In genomic region chr6:104859225-104860146, GRCh38 we compare ENCODE assay signal across 1 cellular context.
TF ChIP-seq lines count a peak whose summit lies in the region.

TSS of gene HACE1 (minus strand) at chr6:104859919. CDS start at chr6:104859642, 277 bp downstream.

TF ChIP-seq in HepG2, 621 proteins besides CTCF, POLR2A, EP300 and RAD21 (continued from another document and continues in another):
- TF ChIP-seq ATF2 (CRISPR knock-in tag; IDR thresholded peaks at IDR 0.05) = peak; percentile 68
- no peak for TF ChIP-seq MAFF (IDR thresholded peaks at IDR 0.05; ENCODE audit: low read depth, low read length)
- TF ChIP-seq ZFP41 (CRISPR knock-in tag; IDR thresholded peaks at IDR 0.05; ENCODE audit: borderline replicate concordance) = no peak
- no peak for TF ChIP-seq JUNB (CRISPR knock-in tag; IDR thresholded peaks at IDR 0.05; ENCODE audit: borderline replicate concordance)
- no peak for TF ChIP-seq THYN1 (CRISPR knock-in tag; IDR thresholded peaks at IDR 0.05; ENCODE audit: borderline replicate concordance, low read depth)
- no peak for TF ChIP-seq JARID2 (CRISPR knock-in tag; IDR thresholded peaks at IDR 0.05; ENCODE audit: insufficient replicate concordance)
- TF ChIP-seq RBM39 (IDR thresholded peaks at IDR 0.05; ENCODE audit: low read depth, low read length, poor library complexity, severe bottlenecking) = no peak
- TF ChIP-seq NBN (conservative IDR thresholded peaks at IDR 0.05) = no peak
- TF ChIP-seq RBAK (CRISPR knock-in tag; IDR thresholded peaks at IDR 0.05) = no peak
- no peak for TF ChIP-seq FOXP1 (IDR thresholded peaks at IDR 0.05)
- TF ChIP-seq FOXP1 (CRISPR knock-in tag; IDR thresholded peaks at IDR 0.05) = no peak
- peak; percentile 68; the same call in 1 of the 2 replicates for TF ChIP-seq ZBTB38 (CRISPR knock-in tag; IDR thresholded peaks at IDR 0.05)
- TF ChIP-seq ZNF83 (CRISPR knock-in tag; IDR thresholded peaks at IDR 0.05; ENCODE audit: borderline replicate concordance) = peak; percentile 85; the same call in 1 of the 2 replicates
- TF ChIP-seq NCOA2 (CRISPR knock-in tag; IDR thresholded peaks at IDR 0.05) = peak; percentile 42; the same call in 1 of the 2 replicates
- TF ChIP-seq ZBTB14 (CRISPR knock-in tag; IDR thresholded peaks at IDR 0.05) = peak; percentile 71
- TF ChIP-seq, protein P1, sequence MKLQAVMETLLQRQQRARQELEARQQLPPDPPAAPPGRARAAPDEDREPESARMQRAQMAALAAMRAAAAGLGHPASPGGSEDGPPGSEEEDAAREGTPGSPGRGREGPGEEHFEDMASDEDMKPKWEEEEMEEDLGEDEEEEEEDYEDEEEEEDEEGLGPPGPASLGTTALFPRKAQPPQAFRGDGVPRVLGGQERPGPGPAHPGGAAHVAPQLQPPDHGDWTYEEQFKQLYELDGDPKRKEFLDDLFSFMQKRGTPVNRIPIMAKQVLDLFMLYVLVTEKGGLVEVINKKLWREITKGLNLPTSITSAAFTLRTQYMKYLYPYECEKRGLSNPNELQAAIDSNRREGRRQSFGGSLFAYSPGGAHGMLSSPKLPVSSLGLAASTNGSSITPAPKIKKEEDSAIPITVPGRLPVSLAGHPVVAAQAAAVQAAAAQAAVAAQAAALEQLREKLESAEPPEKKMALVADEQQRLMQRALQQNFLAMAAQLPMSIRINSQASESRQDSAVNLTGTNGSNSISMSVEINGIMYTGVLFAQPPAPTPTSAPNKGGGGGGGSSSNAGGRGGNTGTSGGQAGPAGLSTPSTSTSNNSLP (IDR thresholded peaks at IDR 0.05; ENCODE audit: low read depth, low read length) = no peak; the same call in 1 of the 2 replicates
- peak; percentile 91 for TF ChIP-seq ZNF574 (CRISPR knock-in tag; IDR thresholded peaks at IDR 0.05)
- TF ChIP-seq PTBP1 (IDR thresholded peaks at IDR 0.05; ENCODE audit: low read depth, low read length, poor library complexity, severe bottlenecking) = no peak
- no peak for TF ChIP-seq ATF7 (IDR thresholded peaks at IDR 0.05)
- no peak; the same call in 1 of the 2 replicates for TF ChIP-seq ATF7 (CRISPR knock-in tag; IDR thresholded peaks at IDR 0.05)
- no peak for TF ChIP-seq ZNF33B (CRISPR knock-in tag; IDR thresholded peaks at IDR 0.05)
- TF ChIP-seq ATRX (CRISPR knock-in tag; IDR thresholded peaks at IDR 0.05; ENCODE audit: borderline replicate concordance) = no peak
- TF ChIP-seq ARHGAP35 (CRISPR knock-in tag; IDR thresholded peaks at IDR 0.05; ENCODE audit: borderline replicate concordance) = peak; percentile 84
- peak; percentile 88 for TF ChIP-seq KMT2B (CRISPR knock-in tag; IDR thresholded peaks at IDR 0.05)
- TF ChIP-seq CHD2 (IDR thresholded peaks at IDR 0.05; ENCODE audit: low read depth, low read length) = peak; percentile 55; the same call in 1 of the 2 replicates
- no peak for TF ChIP-seq MTF1 (CRISPR knock-in tag; IDR thresholded peaks at IDR 0.05)
- no peak for TF ChIP-seq PLRG1 (conservative IDR thresholded peaks at IDR 0.05)
- no peak for TF ChIP-seq NFE2L1 (CRISPR knock-in tag; IDR thresholded peaks at IDR 0.05; ENCODE audit: borderline replicate concordance)
- no peak for TF ChIP-seq TCF7L2 (IDR thresholded peaks at IDR 0.05; ENCODE audit: low read depth, low read length)
- peak; percentile 97 for TF ChIP-seq ZSCAN25 (CRISPR knock-in tag; IDR thresholded peaks at IDR 0.05)
- TF ChIP-seq, protein P2, sequence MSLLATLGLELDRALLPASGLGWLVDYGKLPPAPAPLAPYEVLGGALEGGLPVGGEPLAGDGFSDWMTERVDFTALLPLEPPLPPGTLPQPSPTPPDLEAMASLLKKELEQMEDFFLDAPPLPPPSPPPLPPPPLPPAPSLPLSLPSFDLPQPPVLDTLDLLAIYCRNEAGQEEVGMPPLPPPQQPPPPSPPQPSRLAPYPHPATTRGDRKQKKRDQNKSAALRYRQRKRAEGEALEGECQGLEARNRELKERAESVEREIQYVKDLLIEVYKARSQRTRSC (CRISPR knock-in tag; IDR thresholded peaks at IDR 0.05; ENCODE audit: low read depth) = 0 out of 2 replicates have a peak, but pooled peaks have one; percentile 43
- TF ChIP-seq JUND (CRISPR knock-in tag; IDR thresholded peaks at IDR 0.05) = no peak
- TF ChIP-seq ZSCAN9 (CRISPR knock-in tag; IDR thresholded peaks at IDR 0.05; ENCODE audit: borderline replicate concordance) = peak; percentile 27; the same call in 1 of the 2 replicates
- TF ChIP-seq ZNF766 (CRISPR knock-in tag; IDR thresholded peaks at IDR 0.05; ENCODE audit: borderline replicate concordance) = peak; percentile 62; the same call in 1 of the 2 replicates
- TF ChIP-seq EHMT2 (IDR thresholded peaks at IDR 0.05; ENCODE audit: borderline replicate concordance, low read depth, low read length) = no peak
- TF ChIP-seq RFX3 (CRISPR knock-in tag; IDR thresholded peaks at IDR 0.05) = no peak
- TF ChIP-seq TBX3 (IDR thresholded peaks at IDR 0.05; ENCODE audit: borderline replicate concordance) = no peak
- TF ChIP-seq, protein P3, sequence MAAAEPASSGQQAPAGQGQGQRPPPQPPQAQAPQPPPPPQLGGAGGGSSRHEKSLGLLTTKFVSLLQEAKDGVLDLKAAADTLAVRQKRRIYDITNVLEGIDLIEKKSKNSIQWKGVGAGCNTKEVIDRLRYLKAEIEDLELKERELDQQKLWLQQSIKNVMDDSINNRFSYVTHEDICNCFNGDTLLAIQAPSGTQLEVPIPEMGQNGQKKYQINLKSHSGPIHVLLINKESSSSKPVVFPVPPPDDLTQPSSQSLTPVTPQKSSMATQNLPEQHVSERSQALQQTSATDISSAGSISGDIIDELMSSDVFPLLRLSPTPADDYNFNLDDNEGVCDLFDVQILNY (CRISPR knock-in tag; conservative IDR thresholded peaks at IDR 0.05) = no peak; the same call in none of the 2 replicates
- no peak for TF ChIP-seq ZNF780A (CRISPR knock-in tag; IDR thresholded peaks at IDR 0.05)
- peak; percentile 99 for TF ChIP-seq THAP11 (CRISPR knock-in tag; IDR thresholded peaks at IDR 0.05)
- TF ChIP-seq ELF3 (CRISPR knock-in tag; IDR thresholded peaks at IDR 0.05) = peak; percentile 46; the same call in 1 of the 2 replicates
- peak; percentile 84 for TF ChIP-seq TAF1 (CRISPR knock-in tag; IDR thresholded peaks at IDR 0.05)
- peak; percentile 62 for TF ChIP-seq SUZ12 (IDR thresholded peaks at IDR 0.05; ENCODE audit: low read depth, low read length)
- TF ChIP-seq FOXA1 (IDR thresholded peaks at IDR 0.05) = no peak
- no peak for TF ChIP-seq FOXA1 (CRISPR knock-in tag; IDR thresholded peaks at IDR 0.05)
- TF ChIP-seq, protein P4, sequence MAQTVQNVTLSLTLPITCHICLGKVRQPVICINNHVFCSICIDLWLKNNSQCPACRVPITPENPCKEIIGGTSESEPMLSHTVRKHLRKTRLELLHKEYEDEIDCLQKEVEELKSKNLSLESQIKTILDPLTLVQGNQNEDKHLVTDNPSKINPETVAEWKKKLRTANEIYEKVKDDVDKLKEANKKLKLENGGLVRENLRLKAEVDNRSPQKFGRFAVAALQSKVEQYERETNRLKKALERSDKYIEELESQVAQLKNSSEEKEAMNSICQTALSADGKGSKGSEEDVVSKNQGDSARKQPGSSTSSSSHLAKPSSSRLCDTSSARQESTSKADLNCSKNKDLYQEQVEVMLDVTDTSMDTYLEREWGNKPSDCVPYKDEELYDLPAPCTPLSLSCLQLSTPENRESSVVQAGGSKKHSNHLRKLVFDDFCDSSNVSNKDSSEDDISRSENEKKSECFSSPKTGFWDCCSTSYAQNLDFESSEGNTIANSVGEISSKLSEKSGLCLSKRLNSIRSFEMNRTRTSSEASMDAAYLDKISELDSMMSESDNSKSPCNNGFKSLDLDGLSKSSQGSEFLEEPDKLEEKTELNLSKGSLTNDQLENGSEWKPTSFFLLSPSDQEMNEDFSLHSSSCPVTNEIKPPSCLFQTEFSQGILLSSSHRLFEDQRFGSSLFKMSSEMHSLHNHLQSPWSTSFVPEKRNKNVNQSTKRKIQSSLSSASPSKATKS (CRISPR knock-in tag; IDR thresholded peaks at IDR 0.05) = no peak
- no peak for TF ChIP-seq NFATC3 (CRISPR knock-in tag; IDR thresholded peaks at IDR 0.05)
- TF ChIP-seq, protein P5, sequence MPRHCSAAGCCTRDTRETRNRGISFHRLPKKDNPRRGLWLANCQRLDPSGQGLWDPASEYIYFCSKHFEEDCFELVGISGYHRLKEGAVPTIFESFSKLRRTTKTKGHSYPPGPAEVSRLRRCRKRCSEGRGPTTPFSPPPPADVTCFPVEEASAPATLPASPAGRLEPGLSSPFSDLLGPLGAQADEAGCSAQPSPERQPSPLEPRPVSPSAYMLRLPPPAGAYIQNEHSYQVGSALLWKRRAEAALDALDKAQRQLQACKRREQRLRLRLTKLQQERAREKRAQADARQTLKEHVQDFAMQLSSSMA (CRISPR knock-in tag; IDR thresholded peaks at IDR 0.05) = 0 out of 2 replicates have a peak, but pooled peaks have one; percentile 31
- TF ChIP-seq ZNF570 (CRISPR knock-in tag; IDR thresholded peaks at IDR 0.05; ENCODE audit: borderline replicate concordance) = no peak
- no peak for TF ChIP-seq ZNF207 (IDR thresholded peaks at IDR 0.05; ENCODE audit: borderline replicate concordance)
- no peak for TF ChIP-seq RFX5 (IDR thresholded peaks at IDR 0.05; ENCODE audit: low read depth, low read length)
- no peak for TF ChIP-seq AHR (CRISPR knock-in tag; IDR thresholded peaks at IDR 0.05)
- no peak for TF ChIP-seq MYNN (CRISPR knock-in tag; IDR thresholded peaks at IDR 0.05; ENCODE audit: low read depth)
- no peak for TF ChIP-seq ZMYM2 (CRISPR knock-in tag; IDR thresholded peaks at IDR 0.05)
- no peak for TF ChIP-seq ZSCAN22 (CRISPR knock-in tag; IDR thresholded peaks at IDR 0.05)
- peak; percentile 76 for TF ChIP-seq YY1 (IDR thresholded peaks at IDR 0.05; ENCODE audit: insufficient read depth, insufficient replicate concordance, low read depth, low read length)
- 0 out of 2 replicates have a peak, but pooled peaks have one; percentile 83 for TF ChIP-seq MEF2D (CRISPR knock-in tag; IDR thresholded peaks at IDR 0.05)
- TF ChIP-seq NCOA1 (CRISPR knock-in tag; IDR thresholded peaks at IDR 0.05) = no peak; the same call in none of the 2 replicates
- peak; percentile 15; the same call in 1 of the 2 replicates for TF ChIP-seq ARID2 (CRISPR knock-in tag; IDR thresholded peaks at IDR 0.05; ENCODE audit: borderline replicate concordance)
- TF ChIP-seq NR2C2 (CRISPR knock-in tag; IDR thresholded peaks at IDR 0.05; ENCODE audit: borderline replicate concordance) = peak; percentile 86
- peak; percentile 38; the same call in 1 of the 2 replicates for TF ChIP-seq ZNF556 (CRISPR knock-in tag; IDR thresholded peaks at IDR 0.05; ENCODE audit: borderline replicate concordance)
- TF ChIP-seq, protein P6, sequence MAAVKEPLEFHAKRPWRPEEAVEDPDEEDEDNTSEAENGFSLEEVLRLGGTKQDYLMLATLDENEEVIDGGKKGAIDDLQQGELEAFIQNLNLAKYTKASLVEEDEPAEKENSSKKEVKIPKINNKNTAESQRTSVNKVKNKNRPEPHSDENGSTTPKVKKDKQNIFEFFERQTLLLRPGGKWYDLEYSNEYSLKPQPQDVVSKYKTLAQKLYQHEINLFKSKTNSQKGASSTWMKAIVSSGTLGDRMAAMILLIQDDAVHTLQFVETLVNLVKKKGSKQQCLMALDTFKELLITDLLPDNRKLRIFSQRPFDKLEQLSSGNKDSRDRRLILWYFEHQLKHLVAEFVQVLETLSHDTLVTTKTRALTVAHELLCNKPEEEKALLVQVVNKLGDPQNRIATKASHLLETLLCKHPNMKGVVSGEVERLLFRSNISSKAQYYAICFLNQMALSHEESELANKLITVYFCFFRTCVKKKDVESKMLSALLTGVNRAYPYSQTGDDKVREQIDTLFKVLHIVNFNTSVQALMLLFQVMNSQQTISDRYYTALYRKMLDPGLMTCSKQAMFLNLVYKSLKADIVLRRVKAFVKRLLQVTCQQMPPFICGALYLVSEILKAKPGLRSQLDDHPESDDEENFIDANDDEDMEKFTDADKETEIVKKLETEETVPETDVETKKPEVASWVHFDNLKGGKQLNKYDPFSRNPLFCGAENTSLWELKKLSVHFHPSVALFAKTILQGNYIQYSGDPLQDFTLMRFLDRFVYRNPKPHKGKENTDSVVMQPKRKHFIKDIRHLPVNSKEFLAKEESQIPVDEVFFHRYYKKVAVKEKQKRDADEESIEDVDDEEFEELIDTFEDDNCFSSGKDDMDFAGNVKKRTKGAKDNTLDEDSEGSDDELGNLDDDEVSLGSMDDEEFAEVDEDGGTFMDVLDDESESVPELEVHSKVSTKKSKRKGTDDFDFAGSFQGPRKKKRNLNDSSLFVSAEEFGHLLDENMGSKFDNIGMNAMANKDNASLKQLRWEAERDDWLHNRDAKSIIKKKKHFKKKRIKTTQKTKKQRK (IDR thresholded peaks at IDR 0.05; ENCODE audit: low read length) = no peak
